ENCODE assay signal across 16 cellular contexts in the genomic region with DNA sequence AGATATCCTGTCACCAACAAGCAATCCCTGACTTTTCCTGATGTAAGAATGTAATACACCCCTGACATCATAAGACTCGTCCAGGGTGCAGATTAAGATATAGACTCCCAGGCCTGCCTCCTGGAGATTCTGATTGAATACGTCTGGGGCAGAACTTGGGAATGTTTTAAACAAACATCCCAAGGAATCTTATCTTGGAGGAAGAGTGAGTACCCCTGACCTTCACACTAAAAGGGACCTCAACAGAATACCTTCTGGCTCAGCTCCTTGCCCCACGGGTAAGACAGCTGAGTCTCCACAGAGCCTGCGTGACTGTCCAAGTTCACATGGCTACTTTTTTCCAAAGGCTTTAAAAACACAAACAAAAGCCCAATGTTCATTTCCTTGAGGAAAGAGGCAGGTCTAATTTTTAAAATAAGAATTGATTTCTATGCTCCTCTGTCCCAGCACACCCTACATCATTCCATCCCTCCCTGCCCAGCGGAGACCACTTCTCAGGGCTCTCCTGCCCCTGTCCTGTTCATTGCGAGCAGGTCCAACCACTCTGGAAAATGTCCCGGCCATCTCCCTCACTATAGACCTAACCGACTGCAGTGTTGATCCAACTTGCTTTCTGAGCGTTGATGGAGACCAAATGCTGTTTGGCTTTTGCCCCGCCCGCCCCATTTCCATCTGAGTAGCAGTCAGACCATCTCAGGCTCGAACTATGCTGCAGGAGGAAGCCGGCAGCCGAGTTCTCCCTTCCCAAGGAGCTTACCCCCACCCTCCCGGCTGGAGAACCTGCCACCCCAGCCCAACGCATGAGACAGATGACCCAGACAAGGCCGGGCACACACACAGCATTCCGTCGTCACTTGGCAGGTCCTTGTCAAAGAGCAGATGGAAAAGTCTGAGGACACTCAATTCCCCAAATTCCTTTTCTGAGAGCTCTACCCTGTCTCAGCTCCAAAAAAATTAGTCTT. TPM values are rescaled to one million over a fixed set of nuclear protein-coding genes. Genes with fewer than 3 reads are reported as not detected.
DNase-seq lines count a peak whose midpoint lies in the region; ATAC-seq, FAIRE-seq and TF ChIP-seq lines count a peak whose summit lies in the region.
"Had no signal": no experiment of that assay in that cellular context is flagged by ENCODE, and none has a peak within 500 bp of the region (broad histone marks: within the 10 kb centered on the region; RNA-seq: fewer than 3 reads in every experiment).

No MANE protein-coding gene starts in this region.

- H3F3A ChIP-seq in GM23248 (ENCODE audit: insufficient read depth): peaks cover 12% of the 10 kb centered on the region; the same call in 1 of the 2 replicates

- no peak overlapping the region for H3K27ac ChIP-seq in GM23248
- peak overlapping the region; percentile 7 for H3K27ac ChIP-seq in endothelial cell of umbilical vein (ENCODE audit: insufficient read depth, low read depth, low read length)
- peak overlapping the region in 1 of 2 donors; percentile 39 for H3K27ac ChIP-seq in left lung
- H3K27ac ChIP-seq in stomach: peak overlapping the region in 4 of 5 donors; percentile 33 to 74 (median 48)

- 22 to 29% methylated on average over 18 to 19 of the region's 19 CpGs for WGBS in GM23248 (ENCODE audit: low coverage in 1 of 2, low lambda C conversion rate in 2 of 2, missing lambda C conversion rate in 2 of 2), 2 experiments
- WGBS in stomach, 5 donors: 36 to 44% (median 38%) methylated on average over 14 to 19 of the region's 19 CpGs

- POLR2A ChIA-PET in endothelial cell of umbilical vein (lab: Charles Lee): no interaction called here
- POLR2A ChIA-PET in HEK293T (lab: Yijun Ruan, JAX): interaction anchor here (1.3 kb wide), 1 partner anchor 44 kb away, joined by 3 read pairs; the partner anchor contains the start of gene MYH10

- intact Hi-C loops in endothelial cell of umbilical vein (cut with micrococcal nuclease) (no loop called here), left lung (cut with DNase I) (no loop called here), stomach (cut with DNase I; ENCODE audit: low total_unique reads) (no loop called here)

- TF ChIP-seq CTCF in endothelial cell of umbilical vein (IDR thresholded peaks at IDR 0.05; ENCODE audit: extremely low read depth in 1 of 2, insufficient read depth in 1 of 2, low read depth in 1 of 2, low read length in 2 of 2): no peak
- no peak for TF ChIP-seq CTCF in left lung (IDR thresholded peaks at IDR 0.05)
- no peak for TF ChIP-seq CTCF in stomach (IDR thresholded peaks at IDR 0.05)

- H3K9ac ChIP-seq in GM23248: no peak overlapping the region
- H3K9ac ChIP-seq in endothelial cell of umbilical vein (replicated peaks; ENCODE audit: extremely low read depth, insufficient read depth, low read length): no peak overlapping the region

- in situ Hi-C loops in GM23248 (cut with MboI): no loop called here

- TF ChIP-seq EP300 in stomach (IDR thresholded peaks at IDR 0.05): no peak

- dilution Hi-C loops in endothelial cell of umbilical vein (cut with MboI; ENCODE audit: extremely low pct_ligation_motif_present, low sequenced_read_pairs): no loop called here

- H3K4me3 ChIP-seq in GM23248: no peak overlapping the region
- no peak overlapping the region for H3K4me3 ChIP-seq in endothelial cell of umbilical vein (replicated peaks in 1 of 3; ENCODE audit: insufficient read depth in 1 of 3, low read depth in 1 of 3, low read length in 3 of 3)
- H3K4me3 ChIP-seq in left lung: no peak overlapping the region
- H3K4me3 ChIP-seq in stomach: no peak overlapping the region

- H4K20me1 ChIP-seq in GM23248 (ENCODE audit: insufficient read depth) (no peaks in the 10 kb centered on the region), endothelial cell of umbilical vein (replicated peaks; ENCODE audit: control insufficient read depth, extremely low read depth, insufficient read depth, low read length) (no peaks in the 10 kb centered on the region)

- H3K9me1 ChIP-seq in endothelial cell of umbilical vein (replicated peaks; ENCODE audit: control insufficient read depth, extremely low read depth, insufficient read depth, low read length): no peaks in the 10 kb centered on the region

- peak; percentile 77 for ATAC-seq in left lung
- ATAC-seq: CD8-positive, alpha-beta T cell; effector memory CD8-positive, alpha-beta T cell; Panc1; stimulated activated naive CD8-positive, alpha-beta T cell treated with anti-CD3 and anti-CD28 coated beads, Interleukin-15, amount 100 ng/mL, for 72 hours; T-helper 17 cell had no signal

- DNase-seq in GM23248 (peak; percentile 55), endothelial cell of umbilical vein (ENCODE audit: low read depth, low spot score) (peak; percentile 80), left lung (peak in 1 of 2 donors; percentile 59), stomach (no peak), CD1c-positive myeloid dendritic cell (ENCODE audit: extremely low spot score) (no peak), NCI-H1105 treated with DMSO at 0.1 percent for 48 hours (lab: John Stamatoyannopoulos, UW) (no peak), HEK293T (ENCODE audit: extremely low spot score) (no peak), DMS114 treated with DMSO at 0.1 percent for 48 hours (lab: John Stamatoyannopoulos, UW; ENCODE audit: unreplicated experiment) (no peak)
- DNase-seq: activated CD4-positive, alpha-beta T cell treated with anti-CD3 and anti-CD28 coated beads for 1 hour; CD8-positive, alpha-beta T cell; effector memory CD8-positive, alpha-beta T cell; midbrain; NCI-H1092; stimulated activated naive CD8-positive, alpha-beta T cell treated with anti-CD3 and anti-CD28 coated beads, Interleukin-15, amount 100 ng/mL, for 72 hours; T-helper 17 cell had no signal

- BruUV-seq in endothelial cell of umbilical vein (replicated peaks; lab: Mats Ljungman, UMichigan): no TSS peak

- H3K4me2 ChIP-seq in GM23248 (ENCODE audit: unreplicated experiment) (peak overlapping the region; percentile 31), endothelial cell of umbilical vein (ENCODE audit: insufficient read depth, low read length) (no peak overlapping the region)

- H3K4me1 ChIP-seq in GM23248 (ENCODE audit: insufficient read depth): peaks cover 25% of the 10 kb centered on the region
- peaks cover 18% of the 10 kb centered on the region for H3K4me1 ChIP-seq in endothelial cell of umbilical vein (ENCODE audit: control insufficient read depth, extremely low read depth, insufficient read depth, low read length)
- peaks cover 3 to 9% of the 10 kb centered on the region in 2 donors for H3K4me1 ChIP-seq in left lung
- peaks cover 0 to 23% (median 10%) of the 10 kb centered on the region in 4 donors for H3K4me1 ChIP-seq in stomach

- no peaks in the 10 kb centered on the region for H3K9me3 ChIP-seq in GM23248 (ENCODE audit: low read depth)
- no peaks in the 10 kb centered on the region for H3K9me3 ChIP-seq in endothelial cell of umbilical vein (replicated peaks; ENCODE audit: control insufficient read depth, insufficient read depth, low read length)
- no peaks in the 10 kb centered on the region for H3K9me3 ChIP-seq in left lung
- peaks cover 0 to 6% (median 0%) of the 10 kb centered on the region in 4 donors for H3K9me3 ChIP-seq in stomach

- TF ChIP-seq POLR2A in endothelial cell of umbilical vein (IDR thresholded peaks at IDR 0.05; ENCODE audit: low read depth, low read length) (no peak), stomach (IDR thresholded peaks at IDR 0.05) (no peak)

- peak overlapping the region; percentile 51; the same call in 1 of the 2 replicates for H2AFZ ChIP-seq in GM23248
- no peak overlapping the region for H2AFZ ChIP-seq in endothelial cell of umbilical vein (ENCODE audit: low read depth, low read length)

- CTCF ChIA-PET in endothelial cell of umbilical vein (lab: Charles Lee): interaction anchor here (1.0 to 1.2 kb wide), 2 partner anchors 13 to 71 kb away, joined by 3 to 7 read pairs; no protein-coding TSS in a partner anchor
- CTCF ChIA-PET in HEK293T (lab: Yijun Ruan, JAX): interaction anchor here (1.3 kb wide), 1 partner anchor 71 kb away, joined by 4 read pairs; no protein-coding TSS in a partner anchor

- no peaks in the 10 kb centered on the region for H3K9me2 ChIP-seq in GM23248 (ENCODE audit: insufficient read depth)

- FAIRE-seq in endothelial cell of umbilical vein (lab: Jason Lieb, UNC): no peak

- H3K36me3 ChIP-seq in GM23248 (ENCODE audit: low read depth) (no peaks in the 10 kb centered on the region), endothelial cell of umbilical vein (ENCODE audit: control insufficient read depth in 2 of 2, extremely low read depth in 1 of 2, insufficient read depth in 2 of 2, low read length in 2 of 2) (no peaks in the 10 kb centered on the region), left lung (no peaks in the 10 kb centered on the region), stomach (no peaks in the 10 kb centered on the region)

- H3K79me2 ChIP-seq in GM23248 (ENCODE audit: insufficient read depth) (no peaks in the 10 kb centered on the region), endothelial cell of umbilical vein (ENCODE audit: control insufficient read depth, insufficient read depth, low read length) (no peaks in the 10 kb centered on the region)

- H3K27me3 ChIP-seq in GM23248 (replicated peaks; ENCODE audit: insufficient read depth): no peaks in the 10 kb centered on the region
- peaks cover 0 to 2% of the 10 kb centered on the region in 2 experiments for H3K27me3 ChIP-seq in endothelial cell of umbilical vein (ENCODE audit: control insufficient read depth in 2 of 2, insufficient read depth in 2 of 2, low read length in 2 of 2)
- no peaks in the 10 kb centered on the region for H3K27me3 ChIP-seq in left lung
- peaks cover 0 to 7% (median 0%) of the 10 kb centered on the region in 3 donors for H3K27me3 ChIP-seq in stomach

TF ChIP-seq in endothelial cell of umbilical vein, 7 proteins besides CTCF, POLR2A, EP300 and RAD21 (continues in another document):
- peak; percentile 45 for TF ChIP-seq GATA2 (IDR thresholded peaks at IDR 0.05; ENCODE audit: insufficient read depth, insufficient read length, low read depth, low read length)

TF ChIP-seq in HEK293T, 16 proteins besides CTCF, POLR2A, EP300 and RAD21 (continues in another document):
- TF ChIP-seq ELF4 (IDR thresholded peaks at IDR 0.05) (no peak), L3MBTL2 (conservative IDR thresholded peaks at IDR 0.05) (no peak), SUZ12 (IDR thresholded peaks at IDR 0.05) (no peak)

RNA-seq across cellular contexts. Expression of gene MYH10, which starts 44.1 kb away (rescaled TPM):
- 39.2 and 46.8 TPM in 2 replicates for total RNA-seq in GM23248 (2014; rRNA removed; shearing (Covaris generic))
- polyA plus RNA-seq in GM23248 (2016; fragmentation: Nextera tagmentation; extraction: Ambion mirVana) (69.5 and 76.8 TPM in 2 replicates), endothelial cell of umbilical vein (60.5 and 73.4 TPM in 2 replicates), stomach (1 to 10 TPM; 1.8 to 2.4 (median 2.3) TPM)
- total RNA-seq in endothelial cell of umbilical vein (195 and 232 TPM in 2 replicates), left lung (100 to 1,000 TPM in 1 of 2 donors, 10 to 100 TPM in 1; 70.9 to 100 TPM), stomach (100 to 1,000 TPM in 1 of 5 donors, 10 to 100 TPM in 3, 1 to 10 TPM in 1; 9.3 to 104 (median 24.2) TPM)
- polyA plus RNA-seq in endothelial cell of umbilical vein (2011; cell fraction: cytosol; rRNA removed): 80.9 and 84.8 TPM in 2 replicates
- 190 and 203 TPM in 2 replicates for polyA plus RNA-seq in endothelial cell of umbilical vein (2011; cell fraction: nucleus; rRNA removed)
- 92.8 and 104 TPM in 2 replicates for polyA plus RNA-seq in endothelial cell of umbilical vein (2012)
- polyA minus RNA-seq in endothelial cell of umbilical vein: 271 and 291 TPM in 2 replicates
- 9.3 TPM for polyA minus RNA-seq in endothelial cell of umbilical vein (2011; cell fraction: cytosol; rRNA and poly(A)+ RNA removed)
- 239 and 303 TPM in 2 replicates for polyA minus RNA-seq in endothelial cell of umbilical vein (2011; cell fraction: nucleus; rRNA and poly(A)+ RNA removed)

Comparison
In these comparisons a context has a peak if more than half of its experiments do, and no peak if none do; other contexts are left out.
1. DNase-seq: peak in GM23248 (single experiment) and endothelial cell of umbilical vein (single experiment); none in stomach (single experiment), CD1c-positive myeloid dendritic cell (single experiment), NCI-H1105 treated with DMSO at 0.1 percent for 48 hours (single experiment), HEK293T (single experiment) and DMS114 treated with DMSO at 0.1 percent for 48 hours (single experiment).